1 cellular context compared by ENCODE assay signal in the genomic region with DNA sequence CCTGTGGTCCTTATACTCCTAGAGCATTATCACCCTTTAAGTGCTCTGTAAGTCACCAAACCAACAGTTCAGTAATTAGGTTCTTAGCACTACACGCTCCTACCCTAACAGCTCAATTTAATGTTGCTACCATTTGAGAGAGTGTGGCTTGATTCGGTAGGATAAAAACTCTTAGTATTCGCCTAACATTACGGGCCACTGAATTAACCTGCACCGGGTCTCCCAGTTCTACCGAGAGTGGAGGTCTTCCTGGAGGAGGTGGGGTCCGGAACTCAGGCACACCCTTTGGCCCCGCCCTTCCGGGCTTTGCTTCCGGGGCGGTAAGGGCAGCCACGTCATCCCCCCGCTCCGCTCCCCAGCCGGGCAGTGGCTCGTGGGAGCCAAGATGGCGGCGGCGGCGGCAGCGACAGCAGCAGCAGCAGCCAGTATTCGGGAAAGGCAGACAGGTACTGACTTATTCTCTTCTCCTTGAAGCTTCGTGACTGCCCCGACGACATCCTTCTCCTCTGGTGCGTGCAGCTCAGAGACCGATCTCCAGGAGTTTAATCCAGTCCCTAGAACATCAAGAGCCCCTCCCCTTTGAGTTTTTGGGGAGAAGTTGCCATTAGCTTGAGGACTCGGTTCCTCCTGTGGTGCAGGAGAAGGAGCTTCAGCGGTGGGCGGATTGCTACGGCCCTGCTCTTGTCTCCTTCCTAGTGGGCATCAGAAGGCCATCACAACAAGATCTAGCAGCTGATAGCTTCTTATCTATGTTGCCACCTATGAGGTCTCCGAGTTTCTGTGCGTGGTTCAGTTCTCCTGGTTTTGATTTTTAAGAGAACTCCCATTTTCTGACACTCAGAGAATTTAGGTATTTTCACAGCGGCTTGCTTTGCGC.
A peak's percentile ranks its signal among the peaks of the same experiment; 100 is the strongest.
TF ChIP-seq lines count a peak whose summit lies in the region.

A gene with protein sequence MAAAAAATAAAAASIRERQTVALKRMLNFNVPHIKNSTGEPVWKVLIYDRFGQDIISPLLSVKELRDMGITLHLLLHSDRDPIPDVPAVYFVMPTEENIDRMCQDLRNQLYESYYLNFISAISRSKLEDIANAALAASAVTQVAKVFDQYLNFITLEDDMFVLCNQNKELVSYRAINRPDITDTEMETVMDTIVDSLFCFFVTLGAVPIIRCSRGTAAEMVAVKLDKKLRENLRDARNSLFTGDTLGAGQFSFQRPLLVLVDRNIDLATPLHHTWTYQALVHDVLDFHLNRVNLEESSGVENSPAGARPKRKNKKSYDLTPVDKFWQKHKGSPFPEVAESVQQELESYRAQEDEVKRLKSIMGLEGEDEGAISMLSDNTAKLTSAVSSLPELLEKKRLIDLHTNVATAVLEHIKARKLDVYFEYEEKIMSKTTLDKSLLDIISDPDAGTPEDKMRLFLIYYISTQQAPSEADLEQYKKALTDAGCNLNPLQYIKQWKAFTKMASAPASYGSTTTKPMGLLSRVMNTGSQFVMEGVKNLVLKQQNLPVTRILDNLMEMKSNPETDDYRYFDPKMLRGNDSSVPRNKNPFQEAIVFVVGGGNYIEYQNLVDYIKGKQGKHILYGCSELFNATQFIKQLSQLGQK (plus strand): TSS at position 366 of the 877 bp plus-strand sequence. CDS start 20 bp downstream, at position 386.

TF ChIP-seq in HepG2, 621 proteins besides CTCF, POLR2A, EP300 and RAD21 (continued from another document and continues in another):
- TF ChIP-seq, protein P1, sequence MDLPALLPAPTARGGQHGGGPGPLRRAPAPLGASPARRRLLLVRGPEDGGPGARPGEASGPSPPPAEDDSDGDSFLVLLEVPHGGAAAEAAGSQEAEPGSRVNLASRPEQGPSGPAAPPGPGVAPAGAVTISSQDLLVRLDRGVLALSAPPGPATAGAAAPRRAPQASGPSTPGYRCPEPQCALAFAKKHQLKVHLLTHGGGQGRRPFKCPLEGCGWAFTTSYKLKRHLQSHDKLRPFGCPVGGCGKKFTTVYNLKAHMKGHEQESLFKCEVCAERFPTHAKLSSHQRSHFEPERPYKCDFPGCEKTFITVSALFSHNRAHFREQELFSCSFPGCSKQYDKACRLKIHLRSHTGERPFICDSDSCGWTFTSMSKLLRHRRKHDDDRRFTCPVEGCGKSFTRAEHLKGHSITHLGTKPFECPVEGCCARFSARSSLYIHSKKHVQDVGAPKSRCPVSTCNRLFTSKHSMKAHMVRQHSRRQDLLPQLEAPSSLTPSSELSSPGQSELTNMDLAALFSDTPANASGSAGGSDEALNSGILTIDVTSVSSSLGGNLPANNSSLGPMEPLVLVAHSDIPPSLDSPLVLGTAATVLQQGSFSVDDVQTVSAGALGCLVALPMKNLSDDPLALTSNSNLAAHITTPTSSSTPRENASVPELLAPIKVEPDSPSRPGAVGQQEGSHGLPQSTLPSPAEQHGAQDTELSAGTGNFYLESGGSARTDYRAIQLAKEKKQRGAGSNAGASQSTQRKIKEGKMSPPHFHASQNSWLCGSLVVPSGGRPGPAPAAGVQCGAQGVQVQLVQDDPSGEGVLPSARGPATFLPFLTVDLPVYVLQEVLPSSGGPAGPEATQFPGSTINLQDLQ (CRISPR knock-in tag; IDR thresholded peaks at IDR 0.05), result no peak; the same call in 1 of the 2 replicates
- no peak; the same call in 1 of the 2 replicates for TF ChIP-seq SMC3 (IDR thresholded peaks at IDR 0.05; ENCODE audit: low read length)
- TF ChIP-seq ZNF530 (CRISPR knock-in tag; IDR thresholded peaks at IDR 0.05; ENCODE audit: low read depth), result no peak
- TF ChIP-seq HDAC2 (CRISPR knock-in tag; IDR thresholded peaks at IDR 0.05), result peak; percentile 90; the same call in 1 of the 2 replicates
- TF ChIP-seq, protein P2, sequence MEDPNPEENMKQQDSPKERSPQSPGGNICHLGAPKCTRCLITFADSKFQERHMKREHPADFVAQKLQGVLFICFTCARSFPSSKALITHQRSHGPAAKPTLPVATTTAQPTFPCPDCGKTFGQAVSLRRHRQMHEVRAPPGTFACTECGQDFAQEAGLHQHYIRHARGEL (CRISPR knock-in tag; IDR thresholded peaks at IDR 0.05), result no peak
- peak; percentile 98 for TF ChIP-seq ZBTB38 (CRISPR knock-in tag; IDR thresholded peaks at IDR 0.05)
- TF ChIP-seq YY1 (IDR thresholded peaks at IDR 0.05; ENCODE audit: insufficient read depth, insufficient replicate concordance, low read depth, low read length), result peak; percentile 100
- TF ChIP-seq PAX8 (CRISPR knock-in tag; IDR thresholded peaks at IDR 0.05; ENCODE audit: borderline replicate concordance), result peak; percentile 99; the same call in 1 of the 2 replicates
- TF ChIP-seq, protein P3, sequence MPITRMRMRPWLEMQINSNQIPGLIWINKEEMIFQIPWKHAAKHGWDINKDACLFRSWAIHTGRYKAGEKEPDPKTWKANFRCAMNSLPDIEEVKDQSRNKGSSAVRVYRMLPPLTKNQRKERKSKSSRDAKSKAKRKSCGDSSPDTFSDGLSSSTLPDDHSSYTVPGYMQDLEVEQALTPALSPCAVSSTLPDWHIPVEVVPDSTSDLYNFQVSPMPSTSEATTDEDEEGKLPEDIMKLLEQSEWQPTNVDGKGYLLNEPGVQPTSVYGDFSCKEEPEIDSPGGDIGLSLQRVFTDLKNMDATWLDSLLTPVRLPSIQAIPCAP (CRISPR knock-in tag; IDR thresholded peaks at IDR 0.05; ENCODE audit: low read depth), result peak; percentile 93
- TF ChIP-seq ZBTB3 (CRISPR knock-in tag; IDR thresholded peaks at IDR 0.05; ENCODE audit: borderline replicate concordance, low read depth), result peak; percentile 95
- TF ChIP-seq MAF1 (CRISPR knock-in tag; IDR thresholded peaks at IDR 0.05; ENCODE audit: borderline replicate concordance), result peak; percentile 98
- TF ChIP-seq ZNF878 (CRISPR knock-in tag; IDR thresholded peaks at IDR 0.05), result peak; percentile 95
- TF ChIP-seq TAF1 (CRISPR knock-in tag; IDR thresholded peaks at IDR 0.05), result peak; percentile 100
- TF ChIP-seq MIXL1 (CRISPR knock-in tag; IDR thresholded peaks at IDR 0.05), result peak; percentile 95; the same call in 1 of the 2 replicates
- TF ChIP-seq NFE2 (CRISPR knock-in tag; IDR thresholded peaks at IDR 0.05), result no peak; the same call in 1 of the 2 replicates
- TF ChIP-seq, protein P4, sequence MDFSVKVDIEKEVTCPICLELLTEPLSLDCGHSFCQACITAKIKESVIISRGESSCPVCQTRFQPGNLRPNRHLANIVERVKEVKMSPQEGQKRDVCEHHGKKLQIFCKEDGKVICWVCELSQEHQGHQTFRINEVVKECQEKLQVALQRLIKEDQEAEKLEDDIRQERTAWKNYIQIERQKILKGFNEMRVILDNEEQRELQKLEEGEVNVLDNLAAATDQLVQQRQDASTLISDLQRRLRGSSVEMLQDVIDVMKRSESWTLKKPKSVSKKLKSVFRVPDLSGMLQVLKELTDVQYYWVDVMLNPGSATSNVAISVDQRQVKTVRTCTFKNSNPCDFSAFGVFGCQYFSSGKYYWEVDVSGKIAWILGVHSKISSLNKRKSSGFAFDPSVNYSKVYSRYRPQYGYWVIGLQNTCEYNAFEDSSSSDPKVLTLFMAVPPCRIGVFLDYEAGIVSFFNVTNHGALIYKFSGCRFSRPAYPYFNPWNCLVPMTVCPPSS (IDR thresholded peaks at IDR 0.05), result no peak
- TF ChIP-seq ZBTB1 (CRISPR knock-in tag; IDR thresholded peaks at IDR 0.05; ENCODE audit: borderline replicate concordance), result peak; percentile 49; the same call in 1 of the 2 replicates
- TF ChIP-seq, protein P5, sequence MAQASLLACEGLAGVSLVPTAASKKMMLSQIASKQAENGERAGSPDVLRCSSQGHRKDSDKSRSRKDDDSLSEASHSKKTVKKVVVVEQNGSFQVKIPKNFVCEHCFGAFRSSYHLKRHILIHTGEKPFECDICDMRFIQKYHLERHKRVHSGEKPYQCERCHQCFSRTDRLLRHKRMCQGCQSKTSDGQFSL (CRISPR knock-in tag; IDR thresholded peaks at IDR 0.05), result peak; percentile 79
- peak; percentile 99 for TF ChIP-seq ZNF556 (CRISPR knock-in tag; IDR thresholded peaks at IDR 0.05; ENCODE audit: borderline replicate concordance)
- TF ChIP-seq, protein P6, sequence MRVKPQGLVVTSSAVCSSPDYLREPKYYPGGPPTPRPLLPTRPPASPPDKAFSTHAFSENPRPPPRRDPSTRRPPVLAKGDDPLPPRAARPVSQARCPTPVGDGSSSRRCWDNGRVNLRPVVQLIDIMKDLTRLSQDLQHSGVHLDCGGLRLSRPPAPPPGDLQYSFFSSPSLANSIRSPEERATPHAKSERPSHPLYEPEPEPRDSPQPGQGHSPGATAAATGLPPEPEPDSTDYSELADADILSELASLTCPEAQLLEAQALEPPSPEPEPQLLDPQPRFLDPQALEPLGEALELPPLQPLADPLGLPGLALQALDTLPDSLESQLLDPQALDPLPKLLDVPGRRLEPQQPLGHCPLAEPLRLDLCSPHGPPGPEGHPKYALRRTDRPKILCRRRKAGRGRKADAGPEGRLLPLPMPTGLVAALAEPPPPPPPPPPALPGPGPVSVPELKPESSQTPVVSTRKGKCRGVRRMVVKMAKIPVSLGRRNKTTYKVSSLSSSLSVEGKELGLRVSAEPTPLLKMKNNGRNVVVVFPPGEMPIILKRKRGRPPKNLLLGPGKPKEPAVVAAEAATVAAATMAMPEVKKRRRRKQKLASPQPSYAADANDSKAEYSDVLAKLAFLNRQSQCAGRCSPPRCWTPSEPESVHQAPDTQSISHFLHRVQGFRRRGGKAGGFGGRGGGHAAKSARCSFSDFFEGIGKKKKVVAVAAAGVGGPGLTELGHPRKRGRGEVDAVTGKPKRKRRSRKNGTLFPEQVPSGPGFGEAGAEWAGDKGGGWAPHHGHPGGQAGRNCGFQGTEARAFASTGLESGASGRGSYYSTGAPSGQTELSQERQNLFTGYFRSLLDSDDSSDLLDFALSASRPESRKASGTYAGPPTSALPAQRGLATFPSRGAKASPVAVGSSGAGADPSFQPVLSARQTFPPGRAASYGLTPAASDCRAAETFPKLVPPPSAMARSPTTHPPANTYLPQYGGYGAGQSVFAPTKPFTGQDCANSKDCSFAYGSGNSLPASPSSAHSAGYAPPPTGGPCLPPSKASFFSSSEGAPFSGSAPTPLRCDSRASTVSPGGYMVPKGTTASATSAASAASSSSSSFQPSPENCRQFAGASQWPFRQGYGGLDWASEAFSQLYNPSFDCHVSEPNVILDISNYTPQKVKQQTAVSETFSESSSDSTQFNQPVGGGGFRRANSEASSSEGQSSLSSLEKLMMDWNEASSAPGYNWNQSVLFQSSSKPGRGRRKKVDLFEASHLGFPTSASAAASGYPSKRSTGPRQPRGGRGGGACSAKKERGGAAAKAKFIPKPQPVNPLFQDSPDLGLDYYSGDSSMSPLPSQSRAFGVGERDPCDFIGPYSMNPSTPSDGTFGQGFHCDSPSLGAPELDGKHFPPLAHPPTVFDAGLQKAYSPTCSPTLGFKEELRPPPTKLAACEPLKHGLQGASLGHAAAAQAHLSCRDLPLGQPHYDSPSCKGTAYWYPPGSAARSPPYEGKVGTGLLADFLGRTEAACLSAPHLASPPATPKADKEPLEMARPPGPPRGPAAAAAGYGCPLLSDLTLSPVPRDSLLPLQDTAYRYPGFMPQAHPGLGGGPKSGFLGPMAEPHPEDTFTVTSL (CRISPR knock-in tag; IDR thresholded peaks at IDR 0.05; ENCODE audit: borderline replicate concordance), result peak; percentile 4; the same call in 1 of the 2 replicates
- TF ChIP-seq DNMT1 (CRISPR knock-in tag; IDR thresholded peaks at IDR 0.05), result peak; percentile 89
- no peak for TF ChIP-seq FOXK2 (IDR thresholded peaks at IDR 0.05)
- peak; percentile 79 for TF ChIP-seq ZBTB7A (CRISPR knock-in tag; IDR thresholded peaks at IDR 0.05)
- peak; percentile 96 for TF ChIP-seq SIN3A (IDR thresholded peaks at IDR 0.05; ENCODE audit: borderline replicate concordance, low read depth, low read length)
- peak; percentile 99 for TF ChIP-seq XBP1 (CRISPR knock-in tag; IDR thresholded peaks at IDR 0.05)
- TF ChIP-seq KAT7 (CRISPR knock-in tag; IDR thresholded peaks at IDR 0.05; ENCODE audit: borderline replicate concordance), result peak; percentile 100
- TF ChIP-seq ZNF296 (CRISPR knock-in tag; conservative IDR thresholded peaks at IDR 0.05), result no peak; the same call in 1 of the 2 replicates
- peak; percentile 96 for TF ChIP-seq TOPORS (CRISPR knock-in tag; IDR thresholded peaks at IDR 0.05)
- peak; percentile 94 for TF ChIP-seq ISL2 (CRISPR knock-in tag; IDR thresholded peaks at IDR 0.05)
- peak; percentile 96; the same call in 1 of the 2 replicates for TF ChIP-seq GPN1 (CRISPR knock-in tag; IDR thresholded peaks at IDR 0.05; ENCODE audit: borderline replicate concordance)
- TF ChIP-seq, protein P7, sequence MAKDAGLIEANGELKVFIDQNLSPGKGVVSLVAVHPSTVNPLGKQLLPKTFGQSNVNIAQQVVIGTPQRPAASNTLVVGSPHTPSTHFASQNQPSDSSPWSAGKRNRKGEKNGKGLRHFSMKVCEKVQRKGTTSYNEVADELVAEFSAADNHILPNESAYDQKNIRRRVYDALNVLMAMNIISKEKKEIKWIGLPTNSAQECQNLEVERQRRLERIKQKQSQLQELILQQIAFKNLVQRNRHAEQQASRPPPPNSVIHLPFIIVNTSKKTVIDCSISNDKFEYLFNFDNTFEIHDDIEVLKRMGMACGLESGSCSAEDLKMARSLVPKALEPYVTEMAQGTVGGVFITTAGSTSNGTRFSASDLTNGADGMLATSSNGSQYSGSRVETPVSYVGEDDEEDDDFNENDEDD (CRISPR knock-in tag; IDR thresholded peaks at IDR 0.05; ENCODE audit: borderline replicate concordance), result peak; percentile 86
- peak; percentile 97 for TF ChIP-seq CC2D1A (CRISPR knock-in tag; IDR thresholded peaks at IDR 0.05)
- TF ChIP-seq, protein P8, sequence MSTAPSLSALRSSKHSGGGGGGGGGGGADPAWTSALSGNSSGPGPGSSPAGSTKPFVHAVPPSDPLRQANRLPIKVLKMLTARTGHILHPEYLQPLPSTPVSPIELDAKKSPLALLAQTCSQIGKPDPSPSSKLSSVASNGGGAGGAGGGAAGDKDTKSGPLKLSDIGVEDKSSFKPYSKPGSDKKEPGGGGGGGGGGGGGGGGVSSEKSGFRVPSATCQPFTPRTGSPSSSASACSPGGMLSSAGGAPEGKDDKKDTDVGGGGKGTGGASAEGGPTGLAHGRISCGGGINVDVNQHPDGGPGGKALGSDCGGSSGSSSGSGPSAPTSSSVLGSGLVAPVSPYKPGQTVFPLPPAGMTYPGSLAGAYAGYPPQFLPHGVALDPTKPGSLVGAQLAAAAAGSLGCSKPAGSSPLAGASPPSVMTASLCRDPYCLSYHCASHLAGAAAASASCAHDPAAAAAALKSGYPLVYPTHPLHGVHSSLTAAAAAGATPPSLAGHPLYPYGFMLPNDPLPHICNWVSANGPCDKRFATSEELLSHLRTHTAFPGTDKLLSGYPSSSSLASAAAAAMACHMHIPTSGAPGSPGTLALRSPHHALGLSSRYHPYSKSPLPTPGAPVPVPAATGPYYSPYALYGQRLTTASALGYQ (CRISPR knock-in tag; IDR thresholded peaks at IDR 0.05), result peak; percentile 91
- peak; percentile 100 for TF ChIP-seq POLR2G (IDR thresholded peaks at IDR 0.05; ENCODE audit: low read depth, low read length)
- no peak for TF ChIP-seq CBX2 (IDR thresholded peaks at IDR 0.05; ENCODE audit: low read depth, low read length)
- 0 out of 2 replicates have a peak, but pooled peaks have one; percentile 28 for TF ChIP-seq CBX2 (CRISPR knock-in tag; IDR thresholded peaks at IDR 0.05; ENCODE audit: low read depth)
- TF ChIP-seq ZFP1 (CRISPR knock-in tag; IDR thresholded peaks at IDR 0.05), result peak; percentile 97
- TF ChIP-seq EHMT2 (IDR thresholded peaks at IDR 0.05; ENCODE audit: borderline replicate concordance, low read depth, low read length), result no peak
